In the genomic region with DNA sequence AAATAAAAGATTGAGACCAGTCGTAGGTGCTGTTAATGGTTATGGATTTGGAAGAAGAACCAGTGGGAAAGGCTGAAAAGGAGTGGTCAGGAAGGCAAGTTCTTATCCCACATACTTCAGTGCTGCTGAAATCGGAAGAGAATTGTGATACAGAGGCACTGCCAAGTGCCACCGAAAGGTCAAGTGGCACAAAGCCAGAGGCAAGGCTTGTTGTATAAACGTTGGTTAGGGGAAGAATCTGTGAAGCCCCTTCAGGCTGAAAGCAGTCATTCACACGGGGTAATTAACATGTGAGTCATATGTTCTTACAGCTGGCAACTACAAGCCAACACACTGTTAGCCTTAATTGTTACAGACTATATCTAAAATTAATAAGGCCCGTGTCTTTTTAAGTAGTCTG, we compare ENCODE assay signal across 9 cellular contexts. TPM values are rescaled to one million over a fixed set of nuclear protein-coding genes. Genes with fewer than 3 reads are reported as not detected.
DNase-seq lines count a peak whose midpoint lies in the region; ATAC-seq and TF ChIP-seq lines count a peak whose summit lies in the region.
"Had no signal": no experiment of that assay in that cellular context is flagged by ENCODE, and none has a peak within 500 bp of the region (broad histone marks: within the 10 kb centered on the region; RNA-seq: fewer than 3 reads in every experiment).

No MANE protein-coding gene starts in this region.

- POLR2A ChIA-PET in HEK293 (lab: Yijun Ruan, JAX) = no interaction called here

- DNase-seq in NCI-H446 (lab: John Stamatoyannopoulos, UW) (peak; percentile 13 to 52), fibroblast of gingiva (ENCODE audit: low read depth) (peak; percentile 67), renal cortical epithelial cell (ENCODE audit: low read depth) (peak; percentile 96), DMS153 (lab: John Stamatoyannopoulos, UW) (no peak), osteoblast (ENCODE audit: insufficient read length, low spot score, missing footprints) (no peak)

- H3K27ac ChIP-seq in HEK293 (ENCODE audit: extremely low read depth, low read depth, low read length) (no peak overlapping the region), osteoblast (ENCODE audit: low read depth, low read length) (no peak overlapping the region)

- CTCF ChIA-PET in HEK293 (lab: Yijun Ruan, JAX) = no interaction called here

- H3K79me2 ChIP-seq in osteoblast (ENCODE audit: insufficient read depth, low read length) = no peaks in the 10 kb centered on the region

- H3K36me3 ChIP-seq in HEK293 (ENCODE audit: control insufficient read depth in 2 of 2, insufficient read depth in 1 of 2, low read length in 2 of 2) (peaks cover 0 to 22% of the 10 kb centered on the region in 2 experiments; a peak in 1 of 3 replicates), osteoblast (ENCODE audit: insufficient read depth, low read length) (peaks cover 5% of the 10 kb centered on the region)

- H3K9me3 ChIP-seq in HEK293 (ENCODE audit: control insufficient read depth, insufficient read depth, low read depth, low read length) = no peaks in the 10 kb centered on the region
- no peaks in the 10 kb centered on the region for H3K9me3 ChIP-seq in osteoblast (ENCODE audit: low read depth, low read length)

- H2AFZ ChIP-seq in osteoblast (ENCODE audit: low read length) = no peak overlapping the region

- H3K4me2 ChIP-seq in osteoblast (ENCODE audit: insufficient read depth, low read length) = no peak overlapping the region

- peaks cover 10% of the 10 kb centered on the region for H3K4me1 ChIP-seq in HEK293 (ENCODE audit: control insufficient read depth, insufficient read depth, low read length)
- H3K4me1 ChIP-seq in osteoblast (ENCODE audit: insufficient read depth, low read length) = peaks cover 19% of the 10 kb centered on the region

- no peaks in the 10 kb centered on the region for H4K20me1 ChIP-seq in osteoblast (ENCODE audit: insufficient read depth, low read length)

- ATAC-seq in GM19395 (IDR thresholded peaks at IDR 0.05; ENCODE audit: unreplicated experiment) (no peak), HG03439 (IDR thresholded peaks at IDR 0.05; ENCODE audit: unreplicated experiment) (no peak)
- ATAC-seq: activated T-helper 17 cell treated with anti-CD3 and anti-CD28 coated beads, Interleukin-2, amount 50 U/mL, for 72 hours had no signal

- no peaks in the 10 kb centered on the region for H3K27me3 ChIP-seq in osteoblast (ENCODE audit: insufficient read depth, low read length)

- TF ChIP-seq CTCF in HEK293 (tag by site-specific recombination; IDR thresholded peaks at IDR 0.05) (no peak), osteoblast (IDR thresholded peaks at IDR 0.05; ENCODE audit: extremely low read depth, low read depth, low read length) (no peak)

- H3K4me3 ChIP-seq in HEK293 (ENCODE audit: low read depth, low read length) (no peak overlapping the region), osteoblast (ENCODE audit: insufficient read depth, low read length) (no peak overlapping the region)

TF ChIP-seq in HEK293, 187 proteins besides CTCF, POLR2A, EP300 and RAD21 (continues in another document):
- TF ChIP-seq KLF10 (tag by site-specific recombination; IDR thresholded peaks at IDR 0.05) (0 out of 2 replicates have a peak, but pooled peaks have one; percentile 26), TRIM28 (IDR thresholded peaks at IDR 0.05; ENCODE audit: borderline replicate concordance, low read length) (peak; percentile 65; the same call in 1 of the 2 replicates), ZNF830 (tag by site-specific recombination; IDR thresholded peaks at IDR 0.05; ENCODE audit: low read depth) (no peak), FEZF1 (tag by site-specific recombination; IDR thresholded peaks at IDR 0.05) (peak; percentile 92), ZNF639 (tag by site-specific recombination; IDR thresholded peaks at IDR 0.05) (no peak), ZNF155 (tag by site-specific recombination; IDR thresholded peaks at IDR 0.05) (no peak), BCL11A (tag by site-specific recombination; IDR thresholded peaks at IDR 0.05; ENCODE audit: low read depth) (peak; percentile 31; the same call in 1 of the 2 replicates), ZXDB (tag by site-specific recombination; IDR thresholded peaks at IDR 0.05) (0 out of 2 replicates have a peak, but pooled peaks have one; percentile 23), ZNF24 (tag by site-specific recombination; IDR thresholded peaks at IDR 0.05) (peak; percentile 58; the same call in 1 of the 2 replicates), ZNF692 (tag by site-specific recombination; IDR thresholded peaks at IDR 0.05) (0 out of 2 replicates have a peak, but pooled peaks have one; percentile 26), ZNF324 (tag by site-specific recombination; IDR thresholded peaks at IDR 0.05) (0 out of 2 replicates have a peak, but pooled peaks have one; percentile 35), PRDM4 (tag by site-specific recombination; IDR thresholded peaks at IDR 0.05) (peak; percentile 58; the same call in 1 of the 2 replicates), ZNF660 (tag by site-specific recombination; IDR thresholded peaks at IDR 0.05) (peak; percentile 85; the same call in 1 of the 2 replicates), ZNF366 (tag by site-specific recombination; conservative IDR thresholded peaks at IDR 0.05) (peak; percentile 70), ZNF629 (tag by site-specific recombination; IDR thresholded peaks at IDR 0.05) (peak; percentile 64; the same call in 1 of the 2 replicates), ZEB2 (tag by site-specific recombination; IDR thresholded peaks at IDR 0.05) (peak; percentile 82), WT1 (tag by site-specific recombination; IDR thresholded peaks at IDR 0.05) (0 out of 2 replicates have a peak, but pooled peaks have one; percentile 8), PRDM1 (tag by site-specific recombination; IDR thresholded peaks at IDR 0.05) (peak; percentile 54), ZNF501 (tag by site-specific recombination; IDR thresholded peaks at IDR 0.05) (0 out of 2 replicates have a peak, but pooled peaks have one; percentile 41), OSR2 (tag by site-specific recombination; IDR thresholded peaks at IDR 0.05) (peak; percentile 91), ZNF600 (tag by site-specific recombination; IDR thresholded peaks at IDR 0.05) (peak; percentile 93), SP7 (tag by site-specific recombination; IDR thresholded peaks at IDR 0.05) (peak; percentile 96)
- TF ChIP-seq, protein P1, sequence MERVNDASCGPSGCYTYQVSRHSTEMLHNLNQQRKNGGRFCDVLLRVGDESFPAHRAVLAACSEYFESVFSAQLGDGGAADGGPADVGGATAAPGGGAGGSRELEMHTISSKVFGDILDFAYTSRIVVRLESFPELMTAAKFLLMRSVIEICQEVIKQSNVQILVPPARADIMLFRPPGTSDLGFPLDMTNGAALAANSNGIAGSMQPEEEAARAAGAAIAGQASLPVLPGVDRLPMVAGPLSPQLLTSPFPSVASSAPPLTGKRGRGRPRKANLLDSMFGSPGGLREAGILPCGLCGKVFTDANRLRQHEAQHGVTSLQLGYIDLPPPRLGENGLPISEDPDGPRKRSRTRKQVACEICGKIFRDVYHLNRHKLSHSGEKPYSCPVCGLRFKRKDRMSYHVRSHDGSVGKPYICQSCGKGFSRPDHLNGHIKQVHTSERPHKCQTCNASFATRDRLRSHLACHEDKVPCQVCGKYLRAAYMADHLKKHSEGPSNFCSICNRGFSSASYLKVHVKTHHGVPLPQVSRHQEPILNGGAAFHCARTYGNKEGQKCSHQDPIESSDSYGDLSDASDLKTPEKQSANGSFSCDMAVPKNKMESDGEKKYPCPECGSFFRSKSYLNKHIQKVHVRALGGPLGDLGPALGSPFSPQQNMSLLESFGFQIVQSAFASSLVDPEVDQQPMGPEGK (tag by site-specific recombination; IDR thresholded peaks at IDR 0.05) = peak; percentile 44; the same call in 1 of the 2 replicates

RNA-seq across cellular contexts. Expression of gene ZBTB40, which starts 48.8 kb away (rescaled TPM):
- total RNA-seq in renal cortical epithelial cell (4.5 and 15.0 TPM in 2 replicates), osteoblast (13.8 and 16.3 TPM in 2 replicates)

Comparison
In these comparisons a context has a peak if more than half of its experiments do, and no peak if none do; other contexts are left out.
1. DNase-seq: peak in NCI-H446 (2 of 2), fibroblast of gingiva (single experiment) and renal cortical epithelial cell (single experiment); none in DMS153 (single experiment) and osteoblast (single experiment).